22 cellular contexts compared by ENCODE assay signal in genomic region chr1:110355321-110355720, GRCh38.
"Had no signal": no experiment of that assay in that cellular context is flagged by ENCODE, and none has a peak within 500 bp of the region (broad histone marks: within the 10 kb centered on the region; RNA-seq: fewer than 3 reads in every experiment).

No MANE protein-coding gene starts in this region.

- H3K36me3 ChIP-seq: gastrocnemius medialis had no signal

- H3K9me3 ChIP-seq: gastrocnemius medialis, spleen, tibial artery had no signal

- H3K9me3 Mint-ChIP-seq: activated naive CD4-positive, alpha-beta T cell treated with anti-CD3 and anti-CD28 coated beads, Interleukin-2, amount 50 U/mL, for 24 hours; mesothelial cell of epicardium; natural killer cell treated with Interleukin-12 subunit alpha and Interleukin-12 subunit beta and Interleukin-15 and Interleukin-18, amount 100 ng/mL, for 72 hours; stimulated activated naive B cell treated with anti-CD40 and anti-IgM and Interleukin-4, amounts not matched to agents 10 μg/mL and 1 μg/mL and 100 μg/mL, for 72 hours had no signal

- H3K27me3 ChIP-seq: gastrocnemius medialis, spleen, tibial artery had no signal

- H3K4me3 Mint-ChIP-seq: activated CD8-positive, alpha-beta memory T cell treated with anti-CD3 and anti-CD28 coated beads, Interleukin-2, amount 10 ng/mL, durations not matched to agents 7 days and 5 days; activated naive CD4-positive, alpha-beta T cell treated with anti-CD3 and anti-CD28 coated beads, Interleukin-2, amount 50 U/mL, for 24 hours; mesothelial cell of epicardium; natural killer cell treated with Interleukin-12 subunit alpha and Interleukin-12 subunit beta and Interleukin-15 and Interleukin-18, amount 100 ng/mL, for 72 hours; stimulated activated naive B cell treated with anti-CD40 and anti-IgM and Interleukin-4, amounts not matched to agents 10 μg/mL and 1 μg/mL and 100 μg/mL, for 72 hours had no signal

- H3K4me3 ChIP-seq: gastrocnemius medialis, lung, spleen, tibial artery had no signal

- H3K27me3 Mint-ChIP-seq: activated CD8-positive, alpha-beta memory T cell treated with anti-CD3 and anti-CD28 coated beads, Interleukin-2, amount 10 ng/mL, durations not matched to agents 7 days and 5 days; activated naive CD4-positive, alpha-beta T cell treated with anti-CD3 and anti-CD28 coated beads, Interleukin-2, amount 50 U/mL, for 24 hours; natural killer cell treated with Interleukin-12 subunit alpha and Interleukin-12 subunit beta and Interleukin-15 and Interleukin-18, amount 100 ng/mL, for 72 hours; stimulated activated naive B cell treated with anti-CD40 and anti-IgM and Interleukin-4, amounts not matched to agents 10 μg/mL and 1 μg/mL and 100 μg/mL, for 72 hours had no signal

- ATAC-seq: activated CD8-positive, alpha-beta memory T cell treated with anti-CD3 and anti-CD28 coated beads, Interleukin-2, amount 10 ng/mL, durations not matched to agents 7 days and 5 days; esophagus mucosa; gastrocnemius medialis; left lobe of liver; natural killer cell treated with Interleukin-12 subunit alpha and Interleukin-12 subunit beta and Interleukin-15 and Interleukin-18, amount 100 ng/mL, for 72 hours; stimulated activated naive B cell treated with anti-CD40 and anti-IgM and Interleukin-4, amounts not matched to agents 10 μg/mL and 1 μg/mL and 100 μg/mL, for 72 hours had no signal

- H3K27ac ChIP-seq: gastrocnemius medialis, spleen, tibial artery, WERI-Rb-1 had no signal

- DNase-seq: activated CD4-positive, alpha-beta T cell treated with anti-CD3 and anti-CD28 coated beads for 1 hour; activated CD4-positive, alpha-beta T cell treated with anti-CD3 and anti-CD28 coated beads, Interleukin-2, amount 50 U/mL, for 48 hours; activated CD8-positive, alpha-beta memory T cell treated with anti-CD3 and anti-CD28 coated beads, Interleukin-2, amount 10 ng/mL, durations not matched to agents 7 days and 5 days; activated effector memory CD4-positive, alpha-beta T cell treated with Interleukin-2 at 50 U/mL for 16 hours; activated T-cell treated with anti-CD3 and anti-CD28 coated beads, Interleukin-2, amount 50 U/mL, for 1 hour; amniotic stem cell; effector CD4-positive, alpha-beta T cell; gastrocnemius medialis; head of caudate nucleus; kidney; spleen; stimulated activated CD4-positive, alpha-beta T cell treated with anti-CD3 and anti-CD28 coated beads, Interleukin-4, amount 100 ng/mL, for 4 hours; stimulated activated naive B cell treated with anti-CD40 and anti-IgM and Interleukin-4, amounts not matched to agents 10 μg/mL and 1 μg/mL and 100 μg/mL, for 72 hours; substantia nigra; tibial artery; WERI-Rb-1 had no signal

- H3K27ac Mint-ChIP-seq: activated naive CD4-positive, alpha-beta T cell treated with anti-CD3 and anti-CD28 coated beads, Interleukin-2, amount 50 U/mL, for 24 hours; natural killer cell treated with Interleukin-12 subunit alpha and Interleukin-12 subunit beta and Interleukin-15 and Interleukin-18, amount 100 ng/mL, for 72 hours; stimulated activated naive B cell treated with anti-CD40 and anti-IgM and Interleukin-4, amounts not matched to agents 10 μg/mL and 1 μg/mL and 100 μg/mL, for 72 hours had no signal
